Comparison of ENCODE assay signal across 3 cellular contexts in the genomic region with DNA sequence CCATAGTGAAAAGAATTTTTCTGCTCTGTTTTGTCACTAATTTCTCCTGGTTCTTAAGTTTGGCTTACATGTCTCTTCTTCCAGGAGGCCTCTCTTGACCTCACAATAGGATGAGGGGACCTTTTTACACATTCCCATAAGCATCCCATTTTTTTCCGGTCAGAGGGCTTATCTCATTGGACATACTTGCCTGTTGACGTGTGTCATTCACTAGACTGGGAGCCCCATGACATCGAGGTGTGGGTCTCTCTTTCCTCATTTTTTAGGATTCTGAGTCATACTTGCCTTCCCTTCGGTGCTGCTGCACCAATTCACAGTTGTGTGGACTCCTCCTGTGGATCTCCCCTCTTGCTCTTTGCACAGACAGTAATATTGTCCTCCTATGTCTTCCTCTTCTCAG.
"Had no signal": no experiment of that assay in that cellular context is flagged by ENCODE, and none has a peak within 500 bp of the region (broad histone marks: within the 10 kb centered on the region; RNA-seq: fewer than 3 reads in every experiment).

No MANE protein-coding gene starts in this region.

- DNase-seq: GDM1, GF-D8 had no signal

- H3K4me3 ChIP-seq: GM12878 had no signal

- ATAC-seq: GM12878 had no signal
